8 cellular contexts compared by ENCODE assay signal in genomic region chr1:94819945-94820746, GRCh38. TPM values are rescaled to one million over a fixed set of nuclear protein-coding genes. Genes with fewer than 3 reads are reported as not detected.
DNase-seq lines count a peak whose midpoint lies in the region; ATAC-seq and TF ChIP-seq lines count a peak whose summit lies in the region.

TSS of gene SLC44A3 (plus strand) at chr1:94820357. CDS start at chr1:94820452, 95 bp downstream.

- intact Hi-C loops in vagina (cut with DNase I): no loop called here

- CTCF ChIA-PET in activated CD4-positive, alpha-beta memory T cell treated with anti-CD3 and anti-CD28 coated beads, Interleukin-2, amount 10 ng/mL, durations not matched to agents 7 days and 5 days (lab: Charles Lee): interaction anchor here (1.7 kb wide), 1 partner anchor 34 kb away, joined by 4 read pairs; no protein-coding TSS in a partner anchor

- peak within 1 kb of the TSS; percentile 45 for H3K27ac ChIP-seq in vagina

- H3K27me3 Mint-ChIP-seq in activated CD4-positive, alpha-beta memory T cell treated with anti-CD3 and anti-CD28 coated beads, Interleukin-2, amount 10 ng/mL, durations not matched to agents 7 days and 5 days: peaks cover 47% of the 10 kb centered on the region
- H3K27me3 Mint-ChIP-seq in naive thymus-derived CD8-positive, alpha-beta T cell: peaks cover 26 to 69% (median 42%) of the 10 kb centered on the region in 5 donors

- H3K4me3 ChIP-seq in vagina: peak within 1 kb of the TSS; percentile 61 to 70

- no peaks in the 10 kb centered on the region for H3K9me3 ChIP-seq in ES-I3 (ENCODE audit: control insufficient read depth, insufficient read depth, low read length)
- no peaks in the 10 kb centered on the region for H3K9me3 ChIP-seq in vagina

- H3K36me3 Mint-ChIP-seq in activated CD4-positive, alpha-beta memory T cell treated with anti-CD3 and anti-CD28 coated beads, Interleukin-2, amount 10 ng/mL, durations not matched to agents 7 days and 5 days (ENCODE audit: low read depth): no peaks in the 10 kb centered on the region
- H3K36me3 Mint-ChIP-seq in naive thymus-derived CD8-positive, alpha-beta T cell: no peaks in the 10 kb centered on the region

- peak; percentile 31 for DNase-seq in LHCN-M2 (ENCODE audit: low read depth)
- DNase-seq in activated CD4-positive, alpha-beta memory T cell treated with anti-CD3 and anti-CD28 coated beads, Interleukin-2, amount 10 ng/mL, durations not matched to agents 7 days and 5 days: peak; percentile 32
- peak; percentile 25 for DNase-seq in fibroblast of gingiva (ENCODE audit: low read depth)
- peak in 1 of 10 donors; percentile 1 for DNase-seq in naive thymus-derived CD8-positive, alpha-beta T cell
- DNase-seq in vagina (ENCODE audit: extremely low spot score in 2 of 2): no peak
- no peak for DNase-seq in middle frontal gyrus (ENCODE audit: extremely low spot score, low spot score)
- DNase-seq in foreskin melanocyte: no peak

- no peaks in the 10 kb centered on the region; the same call in 1 of the 2 replicates for H3K36me3 ChIP-seq in ES-I3 (ENCODE audit: insufficient read depth, low read length)
- no peaks in the 10 kb centered on the region for H3K36me3 ChIP-seq in vagina

- peak; percentile 23 to 50 for ATAC-seq in naive thymus-derived CD8-positive, alpha-beta T cell

- POLR2A ChIA-PET in activated CD4-positive, alpha-beta memory T cell treated with anti-CD3 and anti-CD28 coated beads, Interleukin-2, amount 10 ng/mL, durations not matched to agents 7 days and 5 days (lab: Charles Lee): no interaction called here
- POLR2A ChIA-PET in naive thymus-derived CD8-positive, alpha-beta T cell (lab: Charles Lee): no interaction called here

- no peaks in the 10 kb centered on the region for H3K9me3 Mint-ChIP-seq in activated CD4-positive, alpha-beta memory T cell treated with anti-CD3 and anti-CD28 coated beads, Interleukin-2, amount 10 ng/mL, durations not matched to agents 7 days and 5 days
- H3K9me3 Mint-ChIP-seq in naive thymus-derived CD8-positive, alpha-beta T cell: peaks cover 0 to 14% (median 0%) of the 10 kb centered on the region in 9 donors

- peaks cover 3% of the 10 kb centered on the region for H3K4me1 Mint-ChIP-seq in activated CD4-positive, alpha-beta memory T cell treated with anti-CD3 and anti-CD28 coated beads, Interleukin-2, amount 10 ng/mL, durations not matched to agents 7 days and 5 days
- peaks cover 0 to 7% (median 4%) of the 10 kb centered on the region in 4 donors for H3K4me1 Mint-ChIP-seq in naive thymus-derived CD8-positive, alpha-beta T cell

- no peaks in the 10 kb centered on the region for H3K27me3 ChIP-seq in vagina

- H3K27ac Mint-ChIP-seq in activated CD4-positive, alpha-beta memory T cell treated with anti-CD3 and anti-CD28 coated beads, Interleukin-2, amount 10 ng/mL, durations not matched to agents 7 days and 5 days: no peak within 1 kb of the TSS
- H3K27ac Mint-ChIP-seq in naive thymus-derived CD8-positive, alpha-beta T cell: peak within 1 kb of the TSS in 1 of 10 donors; percentile 45

- TF ChIP-seq POLR2A in vagina (IDR thresholded peaks at IDR 0.05): no peak

- H3K4me3 Mint-ChIP-seq in activated CD4-positive, alpha-beta memory T cell treated with anti-CD3 and anti-CD28 coated beads, Interleukin-2, amount 10 ng/mL, durations not matched to agents 7 days and 5 days: peak within 1 kb of the TSS; percentile 44
- H3K4me3 Mint-ChIP-seq in naive thymus-derived CD8-positive, alpha-beta T cell: peak within 1 kb of the TSS; percentile 56 to 75 (median 62)

- TF ChIP-seq CTCF in vagina (IDR thresholded peaks at IDR 0.05): no peak

- H3K9ac ChIP-seq in ES-I3 (ENCODE audit: low read depth, low read length): peak within 1 kb of the TSS; percentile 74

- H3K4me1 ChIP-seq in ES-I3 (ENCODE audit: insufficient read depth, low read length) (peaks cover 9% of the 10 kb centered on the region; the same call in 1 of the 2 replicates), vagina (peaks cover 21% of the 10 kb centered on the region)

RNA-seq across cellular contexts. Expression of gene SLC44A3, which starts in this region (rescaled TPM):
- 1.2 and 1.5 TPM in 2 replicates for total RNA-seq in LHCN-M2 (2014; rRNA removed)
- 1.2 TPM for polyA plus RNA-seq in LHCN-M2 (2012)
- total RNA-seq in activated CD4-positive, alpha-beta memory T cell treated with anti-CD3 and anti-CD28 coated beads, Interleukin-2, amount 10 ng/mL, durations not matched to agents 7 days and 5 days: under 1 TPM; 0.25 to 0.35 TPM
- not detected for total RNA-seq in naive thymus-derived CD8-positive, alpha-beta T cell
- polyA plus RNA-seq in naive thymus-derived CD8-positive, alpha-beta T cell: not detected
- total RNA-seq in vagina: 6.6 TPM

Comparison
In these comparisons a context has a peak if more than half of its experiments do, and no peak if none do; other contexts are left out.
1. Peak in DNase-seq in activated CD4-positive, alpha-beta memory T cell treated with anti-CD3 and anti-CD28 coated beads, Interleukin-2, amount 10 ng/mL, durations not matched to agents 7 days and 5 days; RNA of the gene not detected or under 1 TPM.
2. Peak in ATAC-seq in naive thymus-derived CD8-positive, alpha-beta T cell; RNA of the gene not detected or under 1 TPM.
3. DNase-seq: peak in LHCN-M2 (single experiment) and fibroblast of gingiva (single experiment); none in vagina (0 of 2), middle frontal gyrus (single experiment) and foreskin melanocyte (single experiment).